In genomic region chr17:37741334-37742113, GRCh38 we compare ENCODE assay signal across 9 cellular contexts. TPM values are rescaled to one million over a fixed set of nuclear protein-coding genes. Genes with fewer than 3 reads are reported as not detected.
DNase-seq lines count a peak whose midpoint lies in the region; ATAC-seq and TF ChIP-seq lines count a peak whose summit lies in the region.
"Had no signal": no experiment of that assay in that cellular context is flagged by ENCODE, and none has a peak within 500 bp of the region (broad histone marks: within the 10 kb centered on the region; RNA-seq: fewer than 3 reads in every experiment).

No MANE protein-coding gene starts in this region.

- H3K4me3 ChIP-seq in HL-60 (replicated peaks; ENCODE audit: insufficient read depth, low read length) = peak overlapping the region; percentile 31; the same call in 1 of the 2 replicates
- H3K4me3 ChIP-seq in effector memory CD4-positive, alpha-beta T cell (ENCODE audit: insufficient read depth, low read depth, low read length, poor library complexity, severe bottlenecking) = peak overlapping the region; percentile 32

- H3K36me3 Mint-ChIP-seq in CD14-positive monocyte (peaks cover 2 to 5% of the 10 kb centered on the region in 2 donors), naive B cell (no peaks in the 10 kb centered on the region)

- H3K4me3 Mint-ChIP-seq in CD14-positive monocyte = peak overlapping the region; percentile 6 to 88
- H3K4me3 Mint-ChIP-seq in naive B cell = peak overlapping the region in 7 of 8 donors; percentile 47 to 82 (median 74)

- no peak for ATAC-seq in naive B cell (ENCODE audit: low read depth in 2 of 2)
- ATAC-seq in HG03442 (IDR thresholded peaks at IDR 0.05; ENCODE audit: unreplicated experiment) = no peak

- H3K27me3 ChIP-seq in HL-60 (ENCODE audit: insufficient read depth, poor library complexity, severe bottlenecking) = peaks cover 86% of the 10 kb centered on the region
- H3K27me3 ChIP-seq in effector memory CD4-positive, alpha-beta T cell (replicated peaks; ENCODE audit: control insufficient read depth, insufficient read depth, low read length, poor library complexity, severe bottlenecking) = peaks cover 72% of the 10 kb centered on the region

- H3K27ac Mint-ChIP-seq in CD14-positive monocyte (no peak overlapping the region), naive B cell (peak overlapping the region in 1 of 6 donors; percentile 28)

- TF ChIP-seq CTCF in CD14-positive monocyte (IDR thresholded peaks at IDR 0.05) (no peak), HL-60 (IDR thresholded peaks at IDR 0.05; ENCODE audit: insufficient read depth, low read length) (no peak)

- DNase-seq in CD14-positive monocyte (ENCODE audit: low spot score) (no peak), HL-60 (ENCODE audit: low read depth in 1 of 2, low spot score in 1 of 2) (no peak), naive B cell (no peak), HCEC 1CT (no peak), NCI-H1092 treated with DMSO at 0.1 percent for 48 hours (lab: John Stamatoyannopoulos, UW) (no peak), NCI-H146 treated with DMSO at 0.1 percent for 48 hours (lab: John Stamatoyannopoulos, UW; ENCODE audit: unreplicated experiment) (no peak)
- no peak for DNase-seq in effector memory CD4-positive, alpha-beta T cell
- DNase-seq: GF-D8 had no signal

- H3K4me1 ChIP-seq in effector memory CD4-positive, alpha-beta T cell (ENCODE audit: control insufficient read depth, insufficient read depth, low read length, poor library complexity, severe bottlenecking) = peaks cover 36% of the 10 kb centered on the region

- H3K4me1 Mint-ChIP-seq in CD14-positive monocyte (peaks cover 34% of the 10 kb centered on the region), naive B cell (peaks cover 27 to 43% (median 34%) of the 10 kb centered on the region in 3 donors)

- no peaks in the 10 kb centered on the region for H3K36me3 ChIP-seq in effector memory CD4-positive, alpha-beta T cell (ENCODE audit: control insufficient read depth, insufficient read depth, low read length)

- intact Hi-C loops in CD14-positive monocyte (cut with micrococcal nuclease) = no loop called here

- H3K9me3 ChIP-seq in effector memory CD4-positive, alpha-beta T cell (ENCODE audit: control insufficient read depth, low read length) = no peaks in the 10 kb centered on the region

- H3K9me3 Mint-ChIP-seq in CD14-positive monocyte (peaks cover 0 to 30% (median 5%) of the 10 kb centered on the region in 7 donors), naive B cell (no peaks in the 10 kb centered on the region)

- H3K27ac ChIP-seq in HL-60 (replicated peaks) = no peak overlapping the region
- H3K27ac ChIP-seq in effector memory CD4-positive, alpha-beta T cell (ENCODE audit: insufficient read depth, low read length, poor library complexity, severe bottlenecking) = no peak overlapping the region

- H3K27me3 Mint-ChIP-seq in CD14-positive monocyte (ENCODE audit: low read depth in 3 of 3) (peaks cover 80 to 94% (median 88%) of the 10 kb centered on the region in 3 donors), naive B cell (peaks cover 55 to 87% (median 76%) of the 10 kb centered on the region in 3 donors)

RNA-seq across cellular contexts. Expression of gene HNF1B, which starts 3.3 kb away (rescaled TPM):
- not detected for polyA plus RNA-seq in CD14-positive monocyte
- polyA plus RNA-seq in naive B cell (ENCODE audit: low read depth in 6 of 6) = under 1 TPM in 1 of 6 donors, not detected in 5; 0.09 TPM
